8 cellular contexts compared by ENCODE assay signal in the genomic region with DNA sequence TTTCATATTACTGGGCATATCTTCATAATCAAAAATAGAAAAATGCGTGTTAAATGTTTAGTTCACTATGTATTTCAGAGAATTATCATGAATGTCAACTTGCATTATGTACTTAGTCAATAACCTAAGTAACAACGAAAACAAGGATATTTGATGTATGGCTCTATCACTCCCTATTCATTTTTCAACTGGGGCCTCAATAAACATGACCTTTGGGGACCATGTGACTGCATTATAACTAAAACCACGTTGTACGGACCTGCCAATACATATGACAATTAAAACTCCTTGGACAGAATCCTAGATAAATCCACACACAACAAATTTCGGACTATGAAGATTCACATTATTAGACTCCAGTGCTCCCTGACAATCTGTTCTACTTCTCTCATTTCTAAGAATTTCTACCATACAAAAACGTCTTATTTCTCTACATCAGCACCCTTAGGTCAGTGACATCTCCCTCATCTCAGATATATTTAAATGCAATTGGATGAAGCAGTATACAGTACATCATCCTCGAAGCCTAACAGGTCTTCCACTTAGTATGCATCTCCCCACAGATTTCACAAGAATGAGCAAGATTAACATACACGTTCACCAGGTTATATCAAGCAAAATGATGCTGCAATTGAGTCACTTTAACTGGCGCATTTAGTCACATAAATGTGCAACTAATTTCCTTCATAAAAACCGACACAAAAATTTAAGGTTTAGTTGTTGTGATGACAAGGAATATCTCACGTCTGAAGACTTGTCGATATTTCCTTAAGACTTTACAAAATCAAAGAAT. TPM values are rescaled to one million over a fixed set of nuclear protein-coding genes. Genes with fewer than 3 reads are reported as not detected.
A peak's percentile ranks its signal among the peaks of the same experiment; 100 is the strongest.
DNase-seq lines count a peak whose midpoint lies in the region; ATAC-seq and TF ChIP-seq lines count a peak whose summit lies in the region.

No MANE protein-coding gene starts in this region.

- H3K4me1 Mint-ChIP-seq in mesothelial cell of epicardium: peaks cover 39% of the 10 kb centered on the region

- H3K27ac ChIP-seq in HUES48 (ENCODE audit: low read depth, low read length) (peak overlapping the region; percentile 97), breast epithelium (no peak overlapping the region)

- no peaks in the 10 kb centered on the region for H3K36me3 ChIP-seq in HUES48 (ENCODE audit: control insufficient read depth, insufficient read depth, low read length)
- H3K36me3 ChIP-seq in breast epithelium: no peaks in the 10 kb centered on the region

- H3K4me1 ChIP-seq in HUES48 (ENCODE audit: control insufficient read depth, insufficient read depth, low read length) (peaks cover 42% of the 10 kb centered on the region), breast epithelium (peaks cover 0 to 3% of the 10 kb centered on the region in 2 donors)

- H3K4me3 Mint-ChIP-seq in mesothelial cell of epicardium: peak overlapping the region; percentile 93

- H3K27me3 ChIP-seq in HUES48 (ENCODE audit: control insufficient read depth, insufficient read depth, low read length) (no peaks in the 10 kb centered on the region), breast epithelium (no peaks in the 10 kb centered on the region)

- DNase-seq in AG04449 (ENCODE audit: low read depth, low spot score) (no peak), breast epithelium (ENCODE audit: low spot score in 2 of 2) (no peak), mesothelial cell of epicardium (ENCODE audit: low spot score in 2 of 2, unreplicated experiment in 2 of 2) (no peak), foreskin melanocyte (no peak), AG20443 (ENCODE audit: low spot score) (no peak)

- H3K4me3 ChIP-seq in AG04449 (ENCODE audit: low read depth, low read length) (peak overlapping the region; percentile 79), HUES48 (ENCODE audit: low read depth, low read length) (peak overlapping the region; percentile 85), breast epithelium (peak overlapping the region; percentile 87 to 99 (median 98))

- H3K27me3 Mint-ChIP-seq in mesothelial cell of epicardium (ENCODE audit: low read depth): no peaks in the 10 kb centered on the region

- CTCF ChIA-PET in AG04449 (lab: Yijun Ruan, JAX): interaction anchor here (3.2 to 3.7 kb wide), 2 partner anchors 28 to 662 kb away, joined by 14 to 18 read pairs; a partner anchor contains a TSS

- intact Hi-C loops in breast epithelium (cut with DNase I; ENCODE audit: low total_unique reads): no loop called here

- no peak for TF ChIP-seq POLR2A in breast epithelium (IDR thresholded peaks at IDR 0.05)

- no peaks in the 10 kb centered on the region for H3K36me3 Mint-ChIP-seq in mesothelial cell of epicardium

- H3K9me3 ChIP-seq in HUES48 (ENCODE audit: control insufficient read depth, insufficient read depth, low read length) (no peaks in the 10 kb centered on the region), breast epithelium (no peaks in the 10 kb centered on the region)

- H3K27ac Mint-ChIP-seq in mesothelial cell of epicardium: peak overlapping the region; percentile 96

- POLR2A ChIA-PET in AG04449 (lab: Yijun Ruan, JAX): no interaction called here

- no peak for ATAC-seq in GM21526 (IDR thresholded peaks at IDR 0.05; ENCODE audit: low FRiP score, unreplicated experiment)
- no peak for ATAC-seq in GM18907 (IDR thresholded peaks at IDR 0.05; ENCODE audit: unreplicated experiment)

- no peaks in the 10 kb centered on the region for H3K9me3 Mint-ChIP-seq in mesothelial cell of epicardium

- no peak for TF ChIP-seq CTCF in AG04449 (IDR thresholded peaks at IDR 0.05; ENCODE audit: insufficient read depth, low read length, missing control alignments)
- no peak for TF ChIP-seq CTCF in breast epithelium (IDR thresholded peaks at IDR 0.05)
- no peak for TF ChIP-seq CTCF in mesothelial cell of epicardium (IDR thresholded peaks at IDR 0.05; ENCODE audit: unreplicated experiment)

- peak overlapping the region; percentile 94 for H3K9ac ChIP-seq in HUES48 (ENCODE audit: low read depth, low read length)

RNA-seq across cellular contexts. Expression of a gene that starts 1.5 kb away (rescaled TPM):
- 10 to 100 TPM; 23.0 to 47.7 (median 43.3) TPM for total RNA-seq in breast epithelium
- 86.5 to 92.8 TPM (median 90.6 TPM) in 3 replicates for total RNA-seq in mesothelial cell of epicardium

RNA-seq across cellular contexts. Expression of a gene that starts 27.1 kb away (rescaled TPM):
- 10 to 100 TPM; 24.6 to 62.3 (median 41.0) TPM for total RNA-seq in breast epithelium
- total RNA-seq in mesothelial cell of epicardium: 57.6 to 63.0 TPM (median 62.2 TPM) in 3 replicates
